1 cellular context compared by ENCODE assay signal in the genomic region with DNA sequence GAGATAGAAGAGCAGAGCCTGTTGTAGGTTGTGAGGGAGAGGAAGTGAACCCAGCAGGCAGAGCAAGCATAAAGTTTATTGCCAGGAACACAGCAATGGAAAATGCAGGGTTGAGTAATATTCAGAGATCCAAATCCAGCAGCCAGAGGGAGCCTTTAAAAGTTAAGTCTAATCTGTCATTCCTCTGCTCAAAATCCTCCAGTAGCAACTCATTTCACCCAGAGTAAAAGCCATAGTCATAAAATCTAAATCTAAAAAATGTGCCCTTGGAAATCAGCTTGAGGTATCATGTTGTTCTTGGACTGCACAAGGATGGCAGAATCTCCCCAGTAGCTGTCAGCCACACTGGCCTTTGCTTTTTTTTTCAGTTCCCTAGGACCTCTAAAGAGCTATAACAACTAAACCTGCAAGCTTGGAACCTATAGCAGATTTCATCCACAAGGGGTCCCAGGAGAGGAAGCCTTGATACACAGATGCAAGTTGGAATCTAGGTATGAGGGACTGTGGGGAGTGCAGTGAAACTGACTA.
A peak's percentile ranks its signal among the peaks of the same experiment; 100 is the strongest.
TF ChIP-seq lines count a peak whose summit lies in the region.

No MANE protein-coding gene starts in this region.

TF ChIP-seq in HepG2, 621 proteins besides CTCF, POLR2A, EP300 and RAD21 (continued from another document and continues in another):
- TF ChIP-seq, protein P1, sequence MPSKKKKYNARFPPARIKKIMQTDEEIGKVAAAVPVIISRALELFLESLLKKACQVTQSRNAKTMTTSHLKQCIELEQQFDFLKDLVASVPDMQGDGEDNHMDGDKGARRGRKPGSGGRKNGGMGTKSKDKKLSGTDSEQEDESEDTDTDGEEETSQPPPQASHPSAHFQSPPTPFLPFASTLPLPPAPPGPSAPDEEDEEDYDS (CRISPR knock-in tag; IDR thresholded peaks at IDR 0.05): no peak
- TF ChIP-seq ZNF282 (IDR thresholded peaks at IDR 0.05; ENCODE audit: partially characterized antibody) (no peak), ZNF589 (CRISPR knock-in tag; conservative IDR thresholded peaks at IDR 0.05) (no peak), TOPORS (CRISPR knock-in tag; IDR thresholded peaks at IDR 0.05) (no peak), HNF4G (IDR thresholded peaks at IDR 0.05; ENCODE audit: borderline replicate concordance, low read depth, low read length) (no peak; the same call in 1 of the 2 replicates), HNF4G (CRISPR knock-in tag; IDR thresholded peaks at IDR 0.05; ENCODE audit: borderline replicate concordance, low read depth) (no peak), ZNF263 (CRISPR knock-in tag; IDR thresholded peaks at IDR 0.05) (no peak), SMAD9 (CRISPR knock-in tag; IDR thresholded peaks at IDR 0.05) (no peak), NCOA5 (CRISPR knock-in tag; IDR thresholded peaks at IDR 0.05) (no peak), ZFP62 (CRISPR knock-in tag; IDR thresholded peaks at IDR 0.05) (no peak), KLF16 (CRISPR knock-in tag; IDR thresholded peaks at IDR 0.05) (peak in 1 of 2 experiments; percentile 69; a peak in 1 of 4 replicates), SRSF4 (IDR thresholded peaks at IDR 0.05; ENCODE audit: low read depth, low read length, poor library complexity, severe bottlenecking) (no peak), ZNF780A (CRISPR knock-in tag; IDR thresholded peaks at IDR 0.05) (no peak), ZBTB7B (CRISPR knock-in tag; IDR thresholded peaks at IDR 0.05) (peak; percentile 26; the same call in 1 of the 2 replicates), IRF2 (CRISPR knock-in tag; IDR thresholded peaks at IDR 0.05) (0 out of 2 replicates have a peak, but pooled peaks have one; percentile 32), FOXM1 (CRISPR knock-in tag; IDR thresholded peaks at IDR 0.05) (no peak), PHF21A (CRISPR knock-in tag; IDR thresholded peaks at IDR 0.05) (0 out of 2 replicates have a peak, but pooled peaks have one; percentile 46), LCORL (IDR thresholded peaks at IDR 0.05) (no peak), LCORL (CRISPR knock-in tag; IDR thresholded peaks at IDR 0.05) (no peak), ZFP36L1 (CRISPR knock-in tag; IDR thresholded peaks at IDR 0.05) (0 out of 2 replicates have a peak, but pooled peaks have one; percentile 48), ZNF383 (CRISPR knock-in tag; IDR thresholded peaks at IDR 0.05; ENCODE audit: borderline replicate concordance) (no peak), ETV5 (CRISPR knock-in tag; IDR thresholded peaks at IDR 0.05; ENCODE audit: borderline replicate concordance) (peak; percentile 27; the same call in 1 of the 2 replicates), HIVEP1 (CRISPR knock-in tag; IDR thresholded peaks at IDR 0.05) (no peak), ZBTB42 (CRISPR knock-in tag; IDR thresholded peaks at IDR 0.05) (no peak), CC2D1A (CRISPR knock-in tag; IDR thresholded peaks at IDR 0.05) (no peak), GABPA (IDR thresholded peaks at IDR 0.05; ENCODE audit: low read depth, low read length) (no peak), GABPA (CRISPR knock-in tag; IDR thresholded peaks at IDR 0.05; ENCODE audit: low read depth) (no peak), PLRG1 (conservative IDR thresholded peaks at IDR 0.05) (no peak), NBN (conservative IDR thresholded peaks at IDR 0.05) (no peak), FOXC1 (CRISPR knock-in tag; IDR thresholded peaks at IDR 0.05; ENCODE audit: borderline replicate concordance) (no peak), ARNT2 (CRISPR knock-in tag; IDR thresholded peaks at IDR 0.05; ENCODE audit: low read depth) (0 out of 2 replicates have a peak, but pooled peaks have one; percentile 33), NPAS2 (CRISPR knock-in tag; IDR thresholded peaks at IDR 0.05; ENCODE audit: borderline replicate concordance) (no peak), ZBTB21 (CRISPR knock-in tag; IDR thresholded peaks at IDR 0.05) (no peak), DNMT3B (CRISPR knock-in tag; conservative IDR thresholded peaks at IDR 0.05) (no peak)
- TF ChIP-seq, protein P2, sequence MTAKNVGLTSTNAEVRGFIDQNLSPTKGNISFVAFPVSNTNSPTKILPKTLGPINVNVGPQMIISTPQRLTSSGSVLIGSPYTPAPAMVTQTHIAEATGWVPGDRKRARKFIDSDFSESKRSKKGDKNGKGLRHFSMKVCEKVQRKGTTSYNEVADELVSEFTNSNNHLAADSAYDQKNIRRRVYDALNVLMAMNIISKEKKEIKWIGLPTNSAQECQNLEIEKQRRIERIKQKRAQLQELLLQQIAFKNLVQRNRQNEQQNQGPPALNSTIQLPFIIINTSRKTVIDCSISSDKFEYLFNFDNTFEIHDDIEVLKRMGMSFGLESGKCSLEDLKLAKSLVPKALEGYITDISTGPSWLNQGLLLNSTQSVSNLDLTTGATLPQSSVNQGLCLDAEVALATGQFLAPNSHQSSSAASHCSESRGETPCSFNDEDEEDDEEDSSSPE (CRISPR knock-in tag; IDR thresholded peaks at IDR 0.05): no peak
- TF ChIP-seq, protein P3, sequence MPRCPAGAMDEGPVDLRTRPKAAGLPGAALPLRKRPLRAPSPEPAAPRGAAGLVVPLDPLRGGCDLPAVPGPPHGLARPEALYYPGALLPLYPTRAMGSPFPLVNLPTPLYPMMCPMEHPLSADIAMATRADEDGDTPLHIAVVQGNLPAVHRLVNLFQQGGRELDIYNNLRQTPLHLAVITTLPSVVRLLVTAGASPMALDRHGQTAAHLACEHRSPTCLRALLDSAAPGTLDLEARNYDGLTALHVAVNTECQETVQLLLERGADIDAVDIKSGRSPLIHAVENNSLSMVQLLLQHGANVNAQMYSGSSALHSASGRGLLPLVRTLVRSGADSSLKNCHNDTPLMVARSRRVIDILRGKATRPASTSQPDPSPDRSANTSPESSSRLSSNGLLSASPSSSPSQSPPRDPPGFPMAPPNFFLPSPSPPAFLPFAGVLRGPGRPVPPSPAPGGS (CRISPR knock-in tag; IDR thresholded peaks at IDR 0.05): no peak
- TF ChIP-seq, protein P4, sequence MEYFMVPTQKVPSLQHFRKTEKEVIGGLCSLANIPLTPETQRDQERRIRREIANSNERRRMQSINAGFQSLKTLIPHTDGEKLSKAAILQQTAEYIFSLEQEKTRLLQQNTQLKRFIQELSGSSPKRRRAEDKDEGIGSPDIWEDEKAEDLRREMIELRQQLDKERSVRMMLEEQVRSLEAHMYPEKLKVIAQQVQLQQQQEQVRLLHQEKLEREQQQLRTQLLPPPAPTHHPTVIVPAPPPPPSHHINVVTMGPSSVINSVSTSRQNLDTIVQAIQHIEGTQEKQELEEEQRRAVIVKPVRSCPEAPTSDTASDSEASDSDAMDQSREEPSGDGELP (IDR thresholded peaks at IDR 0.05; ENCODE audit: borderline replicate concordance, low read depth): no peak
- TF ChIP-seq, protein P5, sequence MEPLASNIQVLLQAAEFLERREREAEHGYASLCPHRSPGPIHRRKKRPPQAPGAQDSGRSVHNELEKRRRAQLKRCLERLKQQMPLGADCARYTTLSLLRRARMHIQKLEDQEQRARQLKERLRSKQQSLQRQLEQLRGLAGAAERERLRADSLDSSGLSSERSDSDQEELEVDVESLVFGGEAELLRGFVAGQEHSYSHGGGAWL (CRISPR knock-in tag; IDR thresholded peaks at IDR 0.05): no peak
- TF ChIP-seq, protein P6, sequence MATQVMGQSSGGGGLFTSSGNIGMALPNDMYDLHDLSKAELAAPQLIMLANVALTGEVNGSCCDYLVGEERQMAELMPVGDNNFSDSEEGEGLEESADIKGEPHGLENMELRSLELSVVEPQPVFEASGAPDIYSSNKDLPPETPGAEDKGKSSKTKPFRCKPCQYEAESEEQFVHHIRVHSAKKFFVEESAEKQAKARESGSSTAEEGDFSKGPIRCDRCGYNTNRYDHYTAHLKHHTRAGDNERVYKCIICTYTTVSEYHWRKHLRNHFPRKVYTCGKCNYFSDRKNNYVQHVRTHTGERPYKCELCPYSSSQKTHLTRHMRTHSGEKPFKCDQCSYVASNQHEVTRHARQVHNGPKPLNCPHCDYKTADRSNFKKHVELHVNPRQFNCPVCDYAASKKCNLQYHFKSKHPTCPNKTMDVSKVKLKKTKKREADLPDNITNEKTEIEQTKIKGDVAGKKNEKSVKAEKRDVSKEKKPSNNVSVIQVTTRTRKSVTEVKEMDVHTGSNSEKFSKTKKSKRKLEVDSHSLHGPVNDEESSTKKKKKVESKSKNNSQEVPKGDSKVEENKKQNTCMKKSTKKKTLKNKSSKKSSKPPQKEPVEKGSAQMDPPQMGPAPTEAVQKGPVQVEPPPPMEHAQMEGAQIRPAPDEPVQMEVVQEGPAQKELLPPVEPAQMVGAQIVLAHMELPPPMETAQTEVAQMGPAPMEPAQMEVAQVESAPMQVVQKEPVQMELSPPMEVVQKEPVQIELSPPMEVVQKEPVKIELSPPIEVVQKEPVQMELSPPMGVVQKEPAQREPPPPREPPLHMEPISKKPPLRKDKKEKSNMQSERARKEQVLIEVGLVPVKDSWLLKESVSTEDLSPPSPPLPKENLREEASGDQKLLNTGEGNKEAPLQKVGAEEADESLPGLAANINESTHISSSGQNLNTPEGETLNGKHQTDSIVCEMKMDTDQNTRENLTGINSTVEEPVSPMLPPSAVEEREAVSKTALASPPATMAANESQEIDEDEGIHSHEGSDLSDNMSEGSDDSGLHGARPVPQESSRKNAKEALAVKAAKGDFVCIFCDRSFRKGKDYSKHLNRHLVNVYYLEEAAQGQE (IDR thresholded peaks at IDR 0.05; ENCODE audit: borderline replicate concordance in 1 of 2, low read depth in 1 of 2, low read length in 2 of 2): no peak
- TF ChIP-seq, protein P7, sequence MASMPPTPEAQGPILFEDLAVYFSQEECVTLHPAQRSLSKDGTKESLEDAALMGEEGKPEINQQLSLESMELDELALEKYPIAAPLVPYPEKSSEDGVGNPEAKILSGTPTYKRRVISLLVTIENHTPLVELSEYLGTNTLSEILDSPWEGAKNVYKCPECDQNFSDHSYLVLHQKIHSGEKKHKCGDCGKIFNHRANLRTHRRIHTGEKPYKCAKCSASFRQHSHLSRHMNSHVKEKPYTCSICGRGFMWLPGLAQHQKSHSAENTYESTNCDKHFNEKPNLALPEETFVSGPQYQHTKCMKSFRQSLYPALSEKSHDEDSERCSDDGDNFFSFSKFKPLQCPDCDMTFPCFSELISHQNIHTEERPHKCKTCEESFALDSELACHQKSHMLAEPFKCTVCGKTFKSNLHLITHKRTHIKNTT (CRISPR knock-in tag; IDR thresholded peaks at IDR 0.05): no peak
- TF ChIP-seq, protein P8, sequence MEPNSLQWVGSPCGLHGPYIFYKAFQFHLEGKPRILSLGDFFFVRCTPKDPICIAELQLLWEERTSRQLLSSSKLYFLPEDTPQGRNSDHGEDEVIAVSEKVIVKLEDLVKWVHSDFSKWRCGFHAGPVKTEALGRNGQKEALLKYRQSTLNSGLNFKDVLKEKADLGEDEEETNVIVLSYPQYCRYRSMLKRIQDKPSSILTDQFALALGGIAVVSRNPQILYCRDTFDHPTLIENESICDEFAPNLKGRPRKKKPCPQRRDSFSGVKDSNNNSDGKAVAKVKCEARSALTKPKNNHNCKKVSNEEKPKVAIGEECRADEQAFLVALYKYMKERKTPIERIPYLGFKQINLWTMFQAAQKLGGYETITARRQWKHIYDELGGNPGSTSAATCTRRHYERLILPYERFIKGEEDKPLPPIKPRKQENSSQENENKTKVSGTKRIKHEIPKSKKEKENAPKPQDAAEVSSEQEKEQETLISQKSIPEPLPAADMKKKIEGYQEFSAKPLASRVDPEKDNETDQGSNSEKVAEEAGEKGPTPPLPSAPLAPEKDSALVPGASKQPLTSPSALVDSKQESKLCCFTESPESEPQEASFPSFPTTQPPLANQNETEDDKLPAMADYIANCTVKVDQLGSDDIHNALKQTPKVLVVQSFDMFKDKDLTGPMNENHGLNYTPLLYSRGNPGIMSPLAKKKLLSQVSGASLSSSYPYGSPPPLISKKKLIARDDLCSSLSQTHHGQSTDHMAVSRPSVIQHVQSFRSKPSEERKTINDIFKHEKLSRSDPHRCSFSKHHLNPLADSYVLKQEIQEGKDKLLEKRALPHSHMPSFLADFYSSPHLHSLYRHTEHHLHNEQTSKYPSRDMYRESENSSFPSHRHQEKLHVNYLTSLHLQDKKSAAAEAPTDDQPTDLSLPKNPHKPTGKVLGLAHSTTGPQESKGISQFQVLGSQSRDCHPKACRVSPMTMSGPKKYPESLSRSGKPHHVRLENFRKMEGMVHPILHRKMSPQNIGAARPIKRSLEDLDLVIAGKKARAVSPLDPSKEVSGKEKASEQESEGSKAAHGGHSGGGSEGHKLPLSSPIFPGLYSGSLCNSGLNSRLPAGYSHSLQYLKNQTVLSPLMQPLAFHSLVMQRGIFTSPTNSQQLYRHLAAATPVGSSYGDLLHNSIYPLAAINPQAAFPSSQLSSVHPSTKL (CRISPR knock-in tag; IDR thresholded peaks at IDR 0.05): no peak
- TF ChIP-seq, protein P9, sequence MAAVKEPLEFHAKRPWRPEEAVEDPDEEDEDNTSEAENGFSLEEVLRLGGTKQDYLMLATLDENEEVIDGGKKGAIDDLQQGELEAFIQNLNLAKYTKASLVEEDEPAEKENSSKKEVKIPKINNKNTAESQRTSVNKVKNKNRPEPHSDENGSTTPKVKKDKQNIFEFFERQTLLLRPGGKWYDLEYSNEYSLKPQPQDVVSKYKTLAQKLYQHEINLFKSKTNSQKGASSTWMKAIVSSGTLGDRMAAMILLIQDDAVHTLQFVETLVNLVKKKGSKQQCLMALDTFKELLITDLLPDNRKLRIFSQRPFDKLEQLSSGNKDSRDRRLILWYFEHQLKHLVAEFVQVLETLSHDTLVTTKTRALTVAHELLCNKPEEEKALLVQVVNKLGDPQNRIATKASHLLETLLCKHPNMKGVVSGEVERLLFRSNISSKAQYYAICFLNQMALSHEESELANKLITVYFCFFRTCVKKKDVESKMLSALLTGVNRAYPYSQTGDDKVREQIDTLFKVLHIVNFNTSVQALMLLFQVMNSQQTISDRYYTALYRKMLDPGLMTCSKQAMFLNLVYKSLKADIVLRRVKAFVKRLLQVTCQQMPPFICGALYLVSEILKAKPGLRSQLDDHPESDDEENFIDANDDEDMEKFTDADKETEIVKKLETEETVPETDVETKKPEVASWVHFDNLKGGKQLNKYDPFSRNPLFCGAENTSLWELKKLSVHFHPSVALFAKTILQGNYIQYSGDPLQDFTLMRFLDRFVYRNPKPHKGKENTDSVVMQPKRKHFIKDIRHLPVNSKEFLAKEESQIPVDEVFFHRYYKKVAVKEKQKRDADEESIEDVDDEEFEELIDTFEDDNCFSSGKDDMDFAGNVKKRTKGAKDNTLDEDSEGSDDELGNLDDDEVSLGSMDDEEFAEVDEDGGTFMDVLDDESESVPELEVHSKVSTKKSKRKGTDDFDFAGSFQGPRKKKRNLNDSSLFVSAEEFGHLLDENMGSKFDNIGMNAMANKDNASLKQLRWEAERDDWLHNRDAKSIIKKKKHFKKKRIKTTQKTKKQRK (IDR thresholded peaks at IDR 0.05; ENCODE audit: low read length): no peak
- TF ChIP-seq, protein P10, sequence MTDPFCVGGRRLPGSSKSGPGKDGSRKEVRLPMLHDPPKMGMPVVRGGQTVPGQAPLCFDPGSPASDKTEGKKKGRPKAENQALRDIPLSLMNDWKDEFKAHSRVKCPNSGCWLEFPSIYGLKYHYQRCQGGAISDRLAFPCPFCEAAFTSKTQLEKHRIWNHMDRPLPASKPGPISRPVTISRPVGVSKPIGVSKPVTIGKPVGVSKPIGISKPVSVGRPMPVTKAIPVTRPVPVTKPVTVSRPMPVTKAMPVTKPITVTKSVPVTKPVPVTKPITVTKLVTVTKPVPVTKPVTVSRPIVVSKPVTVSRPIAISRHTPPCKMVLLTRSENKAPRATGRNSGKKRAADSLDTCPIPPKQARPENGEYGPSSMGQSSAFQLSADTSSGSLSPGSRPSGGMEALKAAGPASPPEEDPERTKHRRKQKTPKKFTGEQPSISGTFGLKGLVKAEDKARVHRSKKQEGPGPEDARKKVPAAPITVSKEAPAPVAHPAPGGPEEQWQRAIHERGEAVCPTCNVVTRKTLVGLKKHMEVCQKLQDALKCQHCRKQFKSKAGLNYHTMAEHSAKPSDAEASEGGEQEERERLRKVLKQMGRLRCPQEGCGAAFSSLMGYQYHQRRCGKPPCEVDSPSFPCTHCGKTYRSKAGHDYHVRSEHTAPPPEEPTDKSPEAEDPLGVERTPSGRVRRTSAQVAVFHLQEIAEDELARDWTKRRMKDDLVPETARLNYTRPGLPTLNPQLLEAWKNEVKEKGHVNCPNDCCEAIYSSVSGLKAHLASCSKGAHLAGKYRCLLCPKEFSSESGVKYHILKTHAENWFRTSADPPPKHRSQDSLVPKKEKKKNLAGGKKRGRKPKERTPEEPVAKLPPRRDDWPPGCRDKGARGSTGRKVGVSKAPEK (CRISPR knock-in tag; IDR thresholded peaks at IDR 0.05; ENCODE audit: borderline replicate concordance): no peak
